Comparison of ENCODE assay signal across 31 cellular contexts in genomic region chrX:6681469-6681868, GRCh38.
"Had no signal": no experiment of that assay in that cellular context is flagged by ENCODE, and none has a peak within 500 bp of the region (broad histone marks: within the 10 kb centered on the region; RNA-seq: fewer than 3 reads in every experiment).

No MANE protein-coding gene starts in this region.

- H3K9me3 ChIP-seq: left lung, lower lobe of right lung, pancreas, prostate gland, sigmoid colon, suprapubic skin, thoracic aorta, tibial artery, upper lobe of right lung had no signal

- H3K27me3 Mint-ChIP-seq: stimulated activated naive CD8-positive, alpha-beta T cell treated with anti-CD3 and anti-CD28 coated beads, Interleukin-15, Interleukin-2, amounts not matched to agents 100 ng/mL and 50 ng/mL, for 24 hours had no signal

- H3K4me1 ChIP-seq: left lung, lower lobe of right lung, prostate gland, sigmoid colon, spleen, suprapubic skin, tibial artery, upper lobe of right lung had no signal

- H3K36me3 ChIP-seq: left lung, lower lobe of right lung, pancreas, prostate gland, sigmoid colon, spleen, suprapubic skin, thoracic aorta, tibial artery, upper lobe of right lung had no signal

- H3K9me3 Mint-ChIP-seq: nephron; stimulated activated effector memory CD8-positive, alpha-beta T cell treated with anti-CD3 and anti-CD28 coated beads, Interleukin-12 subunit alpha, Interleukin-12 subunit beta, amount 100 ng/mL, for 72 hours; stimulated activated naive CD8-positive, alpha-beta T cell treated with anti-CD3 and anti-CD28 coated beads, Interleukin-15, Interleukin-2, amounts not matched to agents 100 ng/mL and 50 ng/mL, for 24 hours had no signal

- H3K27ac Mint-ChIP-seq: immature natural killer cell; nephron; stimulated activated effector memory CD8-positive, alpha-beta T cell treated with anti-CD3 and anti-CD28 coated beads, Interleukin-12 subunit alpha, Interleukin-12 subunit beta, amount 100 ng/mL, for 72 hours; stimulated activated naive CD8-positive, alpha-beta T cell treated with anti-CD3 and anti-CD28 coated beads, Interleukin-15, Interleukin-2, amounts not matched to agents 100 ng/mL and 50 ng/mL, for 24 hours had no signal

- DNase-seq: hypothalamus; immature natural killer cell; kidney; left colon; left lung; lower lobe of right lung; mammary epithelial cell; mesenchymal stem cell; naive thymus-derived CD8-positive, alpha-beta T cell; nucleus accumbens; pancreas; posterior cingulate gyrus; retina; right cardiac atrium; sigmoid colon; small intestine; spleen; stimulated activated CD4-positive, alpha-beta T cell treated with anti-CD3 and anti-CD28 coated beads, Interleukin-4, amount 100 ng/mL, for 24 hours; stimulated activated naive CD4-positive, alpha-beta T cell; tibial artery; trophoblast cell; upper lobe of right lung had no signal

- H3K4me3 ChIP-seq: left lung, lower lobe of right lung, pancreas, prostate gland, sigmoid colon, spleen, suprapubic skin, thoracic aorta, tibial artery, upper lobe of right lung had no signal

- H3K27me3 ChIP-seq: left lung, pancreas, sigmoid colon, spleen, suprapubic skin, tibial artery, upper lobe of right lung had no signal

- H3K36me3 Mint-ChIP-seq: immature natural killer cell; naive thymus-derived CD8-positive, alpha-beta T cell; stimulated activated effector memory CD8-positive, alpha-beta T cell treated with anti-CD3 and anti-CD28 coated beads, Interleukin-12 subunit alpha, Interleukin-12 subunit beta, amount 100 ng/mL, for 72 hours had no signal

- H3K27ac ChIP-seq: left lung, lower lobe of right lung, pancreas, prostate gland, sigmoid colon, spleen, suprapubic skin, thoracic aorta, tibial artery, upper lobe of right lung had no signal

- FAIRE-seq: islet of Langerhans, kidney, pancreas, small intestine, urothelium cell line had no signal

- H3K4me1 Mint-ChIP-seq: immature natural killer cell; naive thymus-derived CD8-positive, alpha-beta T cell; stimulated activated effector memory CD8-positive, alpha-beta T cell treated with anti-CD3 and anti-CD28 coated beads, Interleukin-12 subunit alpha, Interleukin-12 subunit beta, amount 100 ng/mL, for 72 hours had no signal

- H3K4me3 Mint-ChIP-seq: immature natural killer cell; naive thymus-derived CD8-positive, alpha-beta T cell; nephron; neural crest cell; stimulated activated effector memory CD8-positive, alpha-beta T cell treated with anti-CD3 and anti-CD28 coated beads, Interleukin-12 subunit alpha, Interleukin-12 subunit beta, amount 100 ng/mL, for 72 hours; stimulated activated naive CD8-positive, alpha-beta T cell treated with anti-CD3 and anti-CD28 coated beads, Interleukin-15, Interleukin-2, amounts not matched to agents 100 ng/mL and 50 ng/mL, for 24 hours had no signal
